15 cellular contexts compared by ENCODE assay signal in the genomic region with DNA sequence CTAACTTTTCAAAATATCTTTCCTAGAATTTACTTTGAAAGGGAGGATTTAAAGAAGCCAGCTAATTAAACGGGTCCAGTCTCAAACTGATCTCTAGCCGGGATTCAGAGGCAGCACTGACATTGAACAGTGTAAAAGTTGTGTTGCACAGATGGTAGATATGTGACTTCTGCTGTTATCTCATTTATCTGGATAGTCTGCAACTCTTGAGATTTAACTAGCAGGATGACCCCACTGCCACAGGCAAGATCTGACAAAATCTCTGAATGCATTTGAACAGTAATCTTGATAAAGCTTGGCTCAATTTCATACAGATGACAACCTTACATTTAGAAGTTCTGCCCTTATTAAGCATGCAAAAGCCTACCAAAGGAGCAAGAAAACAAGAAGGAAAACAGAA.
"Had no signal": no experiment of that assay in that cellular context is flagged by ENCODE, and none has a peak within 500 bp of the region (broad histone marks: within the 10 kb centered on the region; RNA-seq: fewer than 3 reads in every experiment).

No MANE protein-coding gene starts in this region.

- H3K27me3 ChIP-seq: gastrocnemius medialis, right atrium auricular region, tibial artery had no signal

- H3K36me3 ChIP-seq: gastrocnemius medialis, right atrium auricular region, tibial artery, WERI-Rb-1 had no signal

- FAIRE-seq: colon, kidney had no signal

- H3K4me3 ChIP-seq: gastrocnemius medialis, right atrium auricular region, tibial artery had no signal

- H3K4me3 Mint-ChIP-seq: activated CD4-positive, alpha-beta T cell treated with anti-CD3 and anti-CD28 coated beads for 36 hours; activated CD8-positive, alpha-beta T cell treated with anti-CD3 and anti-CD28 coated beads for 36 hours; activated T-cell treated with anti-CD3 and anti-CD28 coated beads, Interleukin-2, amount 50 U/mL, for 72 hours; naive B cell; stimulated activated memory B cell treated with anti-CD40 and anti-IgM and Interleukin-4, amounts not matched to agents 10 μg/mL and 1 μg/mL and 100 μg/mL, for 72 hours had no signal

- ATAC-seq: activated CD4-positive, alpha-beta T cell treated with anti-CD3 and anti-CD28 coated beads for 36 hours; activated CD8-positive, alpha-beta T cell treated with anti-CD3 and anti-CD28 coated beads for 36 hours; activated T-cell treated with anti-CD3 and anti-CD28 coated beads, Interleukin-2, amount 50 U/mL, for 72 hours; gastrocnemius medialis; stimulated activated memory B cell treated with anti-CD40 and anti-IgM and Interleukin-4, amounts not matched to agents 10 μg/mL and 1 μg/mL and 100 μg/mL, for 72 hours had no signal

- H3K9me3 ChIP-seq: gastrocnemius medialis, right atrium auricular region, tibial artery had no signal

- H3K4me1 ChIP-seq: gastrocnemius medialis, tibial artery had no signal

- DNase-seq: activated CD4-positive, alpha-beta T cell treated with anti-CD3 and anti-CD28 coated beads for 36 hours; activated CD8-positive, alpha-beta memory T cell treated with anti-CD3 and anti-CD28 coated beads, Interleukin-2, amount 50 U/mL, for 4 hours; activated CD8-positive, alpha-beta T cell treated with anti-CD3 and anti-CD28 coated beads for 36 hours; activated T-cell treated with anti-CD3 and anti-CD28 coated beads, Interleukin-2, amount 50 U/mL, for 72 hours; aorta; gastrocnemius medialis; kidney; naive B cell; T-helper 1 cell; tibial artery had no signal

- H3K9me3 Mint-ChIP-seq: activated CD8-positive, alpha-beta T cell treated with anti-CD3 and anti-CD28 coated beads for 36 hours; activated T-cell treated with anti-CD3 and anti-CD28 coated beads, Interleukin-2, amount 50 U/mL, for 72 hours; stimulated activated memory B cell treated with anti-CD40 and anti-IgM and Interleukin-4, amounts not matched to agents 10 μg/mL and 1 μg/mL and 100 μg/mL, for 72 hours had no signal

- H3K27ac ChIP-seq: epithelial cell of prostate, gastrocnemius medialis, tibial artery, WERI-Rb-1 had no signal

- H3K4me1 Mint-ChIP-seq: activated CD4-positive, alpha-beta T cell treated with anti-CD3 and anti-CD28 coated beads for 36 hours; naive B cell; stimulated activated memory B cell treated with anti-CD40 and anti-IgM and Interleukin-4, amounts not matched to agents 10 μg/mL and 1 μg/mL and 100 μg/mL, for 72 hours had no signal

- H3K27ac Mint-ChIP-seq: activated CD4-positive, alpha-beta T cell treated with anti-CD3 and anti-CD28 coated beads for 36 hours; activated CD8-positive, alpha-beta T cell treated with anti-CD3 and anti-CD28 coated beads for 36 hours; activated T-cell treated with anti-CD3 and anti-CD28 coated beads, Interleukin-2, amount 50 U/mL, for 72 hours; naive B cell; stimulated activated memory B cell treated with anti-CD40 and anti-IgM and Interleukin-4, amounts not matched to agents 10 μg/mL and 1 μg/mL and 100 μg/mL, for 72 hours had no signal

- H3K36me3 Mint-ChIP-seq: naive B cell; stimulated activated memory B cell treated with anti-CD40 and anti-IgM and Interleukin-4, amounts not matched to agents 10 μg/mL and 1 μg/mL and 100 μg/mL, for 72 hours had no signal

- H3K27me3 Mint-ChIP-seq: activated CD4-positive, alpha-beta T cell treated with anti-CD3 and anti-CD28 coated beads for 36 hours; activated CD8-positive, alpha-beta T cell treated with anti-CD3 and anti-CD28 coated beads for 36 hours; naive B cell; stimulated activated memory B cell treated with anti-CD40 and anti-IgM and Interleukin-4, amounts not matched to agents 10 μg/mL and 1 μg/mL and 100 μg/mL, for 72 hours had no signal
